1 cellular context compared by ENCODE assay signal in the genomic region with DNA sequence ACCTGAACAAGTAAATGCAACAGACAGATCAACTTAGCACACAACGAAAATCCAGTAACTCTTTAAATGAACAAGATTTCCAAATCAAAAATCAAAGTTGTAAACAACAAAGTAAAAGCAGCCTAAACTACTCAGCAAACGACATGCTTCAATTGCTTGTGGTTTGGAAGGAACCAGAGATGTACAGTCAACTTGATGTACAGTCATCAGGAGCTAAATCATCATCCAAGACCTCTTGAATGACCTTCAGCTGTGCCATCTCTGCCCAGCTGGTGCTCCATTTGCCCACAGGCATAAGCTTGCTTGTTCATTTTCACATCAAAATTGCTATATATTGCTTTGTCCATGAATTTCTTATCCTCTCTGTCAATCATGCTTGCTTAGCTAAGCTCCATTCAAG.
TF ChIP-seq lines count a peak whose summit lies in the region.

No MANE protein-coding gene starts in this region.

TF ChIP-seq in K562, 482 proteins besides CTCF, POLR2A, EP300 and RAD21 (continued from another document):
- TF ChIP-seq, protein P1, sequence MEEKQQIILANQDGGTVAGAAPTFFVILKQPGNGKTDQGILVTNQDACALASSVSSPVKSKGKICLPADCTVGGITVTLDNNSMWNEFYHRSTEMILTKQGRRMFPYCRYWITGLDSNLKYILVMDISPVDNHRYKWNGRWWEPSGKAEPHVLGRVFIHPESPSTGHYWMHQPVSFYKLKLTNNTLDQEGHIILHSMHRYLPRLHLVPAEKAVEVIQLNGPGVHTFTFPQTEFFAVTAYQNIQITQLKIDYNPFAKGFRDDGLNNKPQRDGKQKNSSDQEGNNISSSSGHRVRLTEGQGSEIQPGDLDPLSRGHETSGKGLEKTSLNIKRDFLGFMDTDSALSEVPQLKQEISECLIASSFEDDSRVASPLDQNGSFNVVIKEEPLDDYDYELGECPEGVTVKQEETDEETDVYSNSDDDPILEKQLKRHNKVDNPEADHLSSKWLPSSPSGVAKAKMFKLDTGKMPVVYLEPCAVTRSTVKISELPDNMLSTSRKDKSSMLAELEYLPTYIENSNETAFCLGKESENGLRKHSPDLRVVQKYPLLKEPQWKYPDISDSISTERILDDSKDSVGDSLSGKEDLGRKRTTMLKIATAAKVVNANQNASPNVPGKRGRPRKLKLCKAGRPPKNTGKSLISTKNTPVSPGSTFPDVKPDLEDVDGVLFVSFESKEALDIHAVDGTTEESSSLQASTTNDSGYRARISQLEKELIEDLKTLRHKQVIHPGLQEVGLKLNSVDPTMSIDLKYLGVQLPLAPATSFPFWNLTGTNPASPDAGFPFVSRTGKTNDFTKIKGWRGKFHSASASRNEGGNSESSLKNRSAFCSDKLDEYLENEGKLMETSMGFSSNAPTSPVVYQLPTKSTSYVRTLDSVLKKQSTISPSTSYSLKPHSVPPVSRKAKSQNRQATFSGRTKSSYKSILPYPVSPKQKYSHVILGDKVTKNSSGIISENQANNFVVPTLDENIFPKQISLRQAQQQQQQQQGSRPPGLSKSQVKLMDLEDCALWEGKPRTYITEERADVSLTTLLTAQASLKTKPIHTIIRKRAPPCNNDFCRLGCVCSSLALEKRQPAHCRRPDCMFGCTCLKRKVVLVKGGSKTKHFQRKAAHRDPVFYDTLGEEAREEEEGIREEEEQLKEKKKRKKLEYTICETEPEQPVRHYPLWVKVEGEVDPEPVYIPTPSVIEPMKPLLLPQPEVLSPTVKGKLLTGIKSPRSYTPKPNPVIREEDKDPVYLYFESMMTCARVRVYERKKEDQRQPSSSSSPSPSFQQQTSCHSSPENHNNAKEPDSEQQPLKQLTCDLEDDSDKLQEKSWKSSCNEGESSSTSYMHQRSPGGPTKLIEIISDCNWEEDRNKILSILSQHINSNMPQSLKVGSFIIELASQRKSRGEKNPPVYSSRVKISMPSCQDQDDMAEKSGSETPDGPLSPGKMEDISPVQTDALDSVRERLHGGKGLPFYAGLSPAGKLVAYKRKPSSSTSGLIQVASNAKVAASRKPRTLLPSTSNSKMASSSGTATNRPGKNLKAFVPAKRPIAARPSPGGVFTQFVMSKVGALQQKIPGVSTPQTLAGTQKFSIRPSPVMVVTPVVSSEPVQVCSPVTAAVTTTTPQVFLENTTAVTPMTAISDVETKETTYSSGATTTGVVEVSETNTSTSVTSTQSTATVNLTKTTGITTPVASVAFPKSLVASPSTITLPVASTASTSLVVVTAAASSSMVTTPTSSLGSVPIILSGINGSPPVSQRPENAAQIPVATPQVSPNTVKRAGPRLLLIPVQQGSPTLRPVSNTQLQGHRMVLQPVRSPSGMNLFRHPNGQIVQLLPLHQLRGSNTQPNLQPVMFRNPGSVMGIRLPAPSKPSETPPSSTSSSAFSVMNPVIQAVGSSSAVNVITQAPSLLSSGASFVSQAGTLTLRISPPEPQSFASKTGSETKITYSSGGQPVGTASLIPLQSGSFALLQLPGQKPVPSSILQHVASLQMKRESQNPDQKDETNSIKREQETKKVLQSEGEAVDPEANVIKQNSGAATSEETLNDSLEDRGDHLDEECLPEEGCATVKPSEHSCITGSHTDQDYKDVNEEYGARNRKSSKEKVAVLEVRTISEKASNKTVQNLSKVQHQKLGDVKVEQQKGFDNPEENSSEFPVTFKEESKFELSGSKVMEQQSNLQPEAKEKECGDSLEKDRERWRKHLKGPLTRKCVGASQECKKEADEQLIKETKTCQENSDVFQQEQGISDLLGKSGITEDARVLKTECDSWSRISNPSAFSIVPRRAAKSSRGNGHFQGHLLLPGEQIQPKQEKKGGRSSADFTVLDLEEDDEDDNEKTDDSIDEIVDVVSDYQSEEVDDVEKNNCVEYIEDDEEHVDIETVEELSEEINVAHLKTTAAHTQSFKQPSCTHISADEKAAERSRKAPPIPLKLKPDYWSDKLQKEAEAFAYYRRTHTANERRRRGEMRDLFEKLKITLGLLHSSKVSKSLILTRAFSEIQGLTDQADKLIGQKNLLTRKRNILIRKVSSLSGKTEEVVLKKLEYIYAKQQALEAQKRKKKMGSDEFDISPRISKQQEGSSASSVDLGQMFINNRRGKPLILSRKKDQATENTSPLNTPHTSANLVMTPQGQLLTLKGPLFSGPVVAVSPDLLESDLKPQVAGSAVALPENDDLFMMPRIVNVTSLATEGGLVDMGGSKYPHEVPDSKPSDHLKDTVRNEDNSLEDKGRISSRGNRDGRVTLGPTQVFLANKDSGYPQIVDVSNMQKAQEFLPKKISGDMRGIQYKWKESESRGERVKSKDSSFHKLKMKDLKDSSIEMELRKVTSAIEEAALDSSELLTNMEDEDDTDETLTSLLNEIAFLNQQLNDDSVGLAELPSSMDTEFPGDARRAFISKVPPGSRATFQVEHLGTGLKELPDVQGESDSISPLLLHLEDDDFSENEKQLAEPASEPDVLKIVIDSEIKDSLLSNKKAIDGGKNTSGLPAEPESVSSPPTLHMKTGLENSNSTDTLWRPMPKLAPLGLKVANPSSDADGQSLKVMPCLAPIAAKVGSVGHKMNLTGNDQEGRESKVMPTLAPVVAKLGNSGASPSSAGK (IDR thresholded peaks at IDR 0.05) = no peak
- TF ChIP-seq BHLHE40 (IDR thresholded peaks at IDR 0.05; ENCODE audit: low read length) (no peak), SPI1 (IDR thresholded peaks at IDR 0.05; ENCODE audit: borderline replicate concordance, low read depth, low read length) (no peak), BCOR (IDR thresholded peaks at IDR 0.05) (no peak), CREB1 (IDR thresholded peaks at IDR 0.05) (no peak), CREB1 (CRISPR knock-in tag; IDR thresholded peaks at IDR 0.05) (no peak)
- TF ChIP-seq, protein P2, sequence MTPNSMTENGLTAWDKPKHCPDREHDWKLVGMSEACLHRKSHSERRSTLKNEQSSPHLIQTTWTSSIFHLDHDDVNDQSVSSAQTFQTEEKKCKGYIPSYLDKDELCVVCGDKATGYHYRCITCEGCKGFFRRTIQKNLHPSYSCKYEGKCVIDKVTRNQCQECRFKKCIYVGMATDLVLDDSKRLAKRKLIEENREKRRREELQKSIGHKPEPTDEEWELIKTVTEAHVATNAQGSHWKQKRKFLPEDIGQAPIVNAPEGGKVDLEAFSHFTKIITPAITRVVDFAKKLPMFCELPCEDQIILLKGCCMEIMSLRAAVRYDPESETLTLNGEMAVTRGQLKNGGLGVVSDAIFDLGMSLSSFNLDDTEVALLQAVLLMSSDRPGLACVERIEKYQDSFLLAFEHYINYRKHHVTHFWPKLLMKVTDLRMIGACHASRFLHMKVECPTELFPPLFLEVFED (CRISPR knock-in tag; conservative IDR thresholded peaks at IDR 0.05) = no peak
